In the genomic region with DNA sequence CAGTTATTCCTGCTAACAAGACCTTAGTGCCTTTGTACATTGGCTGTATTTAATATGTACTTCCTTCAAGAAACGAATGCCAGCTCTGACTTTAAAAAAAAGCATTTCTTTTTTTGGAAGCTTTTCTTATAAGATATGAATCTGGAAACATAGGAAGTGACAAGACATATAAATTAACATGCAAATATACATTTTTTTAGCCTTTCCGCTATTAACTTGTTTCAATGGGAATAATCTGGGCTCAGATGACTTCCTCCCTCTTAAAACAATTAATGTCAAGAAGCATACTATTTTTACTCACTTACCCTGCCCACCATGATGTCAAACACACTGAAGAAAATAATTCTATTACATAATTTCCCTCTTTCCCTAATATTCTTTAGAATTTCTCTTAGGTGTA, we compare ENCODE assay signal across 8 cellular contexts. TPM values are rescaled to one million over a fixed set of nuclear protein-coding genes. Genes with fewer than 3 reads are reported as not detected.
A peak's percentile ranks its signal among the peaks of the same experiment; 100 is the strongest.
DNase-seq lines count a peak whose midpoint lies in the region; ATAC-seq, FAIRE-seq and TF ChIP-seq lines count a peak whose summit lies in the region.

No MANE protein-coding gene starts in this region.

- no peaks in the 10 kb centered on the region for H3K9me3 ChIP-seq in thyroid gland

- WGBS in thyroid gland, 2 donors = 35 to 50% methylated on average over 2 of the region's 2 CpGs

- H3K27me3 Mint-ChIP-seq in activated naive CD4-positive, alpha-beta T cell treated with anti-CD3 and anti-CD28 coated beads for 36 hours (ENCODE audit: low read depth) = no peaks in the 10 kb centered on the region
- H3K27me3 Mint-ChIP-seq in activated T-helper 1 cell treated with anti-CD3 and anti-CD28 coated beads, Interleukin-12 subunit alpha, Interleukin-12 subunit beta, Interleukin-2, Interleukin-4 antibody, amounts not matched to agents 30 ng/mL and 10 ng/mL and 1 ng/mL, durations not matched to agents 14 hours and 24 hours and 36 hours (ENCODE audit: insufficient read depth) = no peaks in the 10 kb centered on the region

- CTCF ChIA-PET in activated naive CD4-positive, alpha-beta T cell treated with anti-CD3 and anti-CD28 coated beads for 36 hours (lab: Charles Lee) = interaction anchor here (0.6 kb wide), 2 partner anchors 13 to 388 kb away, joined by 3 to 4 read pairs; no protein-coding TSS in a partner anchor

- TF ChIP-seq CTCF in thyroid gland (IDR thresholded peaks at IDR 0.05) = no peak

- peak overlapping the region; percentile 74 for H3K4me3 Mint-ChIP-seq in activated naive CD4-positive, alpha-beta T cell treated with anti-CD3 and anti-CD28 coated beads for 36 hours
- H3K4me3 Mint-ChIP-seq in activated T-helper 1 cell treated with anti-CD3 and anti-CD28 coated beads, Interleukin-12 subunit alpha, Interleukin-12 subunit beta, Interleukin-2, Interleukin-4 antibody, amounts not matched to agents 30 ng/mL and 10 ng/mL and 1 ng/mL, durations not matched to agents 14 hours and 24 hours and 36 hours = peak overlapping the region; percentile 85

- H3K27ac Mint-ChIP-seq in activated naive CD4-positive, alpha-beta T cell treated with anti-CD3 and anti-CD28 coated beads for 36 hours = peak overlapping the region; percentile 71
- H3K27ac Mint-ChIP-seq in activated T-helper 1 cell treated with anti-CD3 and anti-CD28 coated beads, Interleukin-12 subunit alpha, Interleukin-12 subunit beta, Interleukin-2, Interleukin-4 antibody, amounts not matched to agents 30 ng/mL and 10 ng/mL and 1 ng/mL, durations not matched to agents 14 hours and 24 hours and 36 hours = peak overlapping the region; percentile 79

- H3K4me1 ChIP-seq in thyroid gland = peaks cover 9 to 12% of the 10 kb centered on the region in 2 donors

- H3K9me3 Mint-ChIP-seq in activated naive CD4-positive, alpha-beta T cell treated with anti-CD3 and anti-CD28 coated beads for 36 hours = no peaks in the 10 kb centered on the region
- H3K9me3 Mint-ChIP-seq in activated T-helper 1 cell treated with anti-CD3 and anti-CD28 coated beads, Interleukin-12 subunit alpha, Interleukin-12 subunit beta, Interleukin-2, Interleukin-4 antibody, amounts not matched to agents 30 ng/mL and 10 ng/mL and 1 ng/mL, durations not matched to agents 14 hours and 24 hours and 36 hours = no peaks in the 10 kb centered on the region

- H3K27ac ChIP-seq in thyroid gland = peak overlapping the region in 1 of 3 donors; percentile 92

- no peak for TF ChIP-seq POLR2A in thyroid gland (IDR thresholded peaks at IDR 0.05)

- peaks cover 65% of the 10 kb centered on the region for H3K4me1 Mint-ChIP-seq in activated naive CD4-positive, alpha-beta T cell treated with anti-CD3 and anti-CD28 coated beads for 36 hours (ENCODE audit: low read depth)
- H3K4me1 Mint-ChIP-seq in activated T-helper 1 cell treated with anti-CD3 and anti-CD28 coated beads, Interleukin-12 subunit alpha, Interleukin-12 subunit beta, Interleukin-2, Interleukin-4 antibody, amounts not matched to agents 30 ng/mL and 10 ng/mL and 1 ng/mL, durations not matched to agents 14 hours and 24 hours and 36 hours (ENCODE audit: low read depth) = peaks cover 77% of the 10 kb centered on the region

- H3K4me3 ChIP-seq in thyroid gland (replicated peaks in 1 of 3) = peak overlapping the region in 2 of 3 donors; percentile 49 to 69

- H3K27me3 ChIP-seq in thyroid gland = no peaks in the 10 kb centered on the region

- intact Hi-C loops in activated naive CD4-positive, alpha-beta T cell treated with anti-CD3 and anti-CD28 coated beads for 36 hours (cut with micrococcal nuclease) = loop anchor here (10.0 kb wide), 1 partner anchor 911 kb away; no protein-coding TSS in a partner anchor
- intact Hi-C loops in activated T-helper 1 cell treated with anti-CD3 and anti-CD28 coated beads, Interleukin-12 subunit alpha, Interleukin-12 subunit beta, Interleukin-2, Interleukin-4 antibody, amounts not matched to agents 30 ng/mL and 10 ng/mL and 1 ng/mL, durations not matched to agents 14 hours and 24 hours and 36 hours (cut with micrococcal nuclease) = loop anchor here (10.0 kb wide), 4 partner anchors 629 to 1401 kb away; partner anchors contain the start of gene ASPM
- intact Hi-C loops in thyroid gland (cut with DNase I) = no loop called here

- H3K36me3 ChIP-seq in thyroid gland = no peaks in the 10 kb centered on the region

- ATAC-seq in HG02588 (IDR thresholded peaks at IDR 0.05; ENCODE audit: unreplicated experiment) = no peak

- FAIRE-seq in islet of Langerhans (lab: Jason Lieb, UNC) = peak; percentile 43

- H3K36me3 Mint-ChIP-seq in activated naive CD4-positive, alpha-beta T cell treated with anti-CD3 and anti-CD28 coated beads for 36 hours (ENCODE audit: low read depth) = no peaks in the 10 kb centered on the region
- peaks cover 13% of the 10 kb centered on the region for H3K36me3 Mint-ChIP-seq in activated T-helper 1 cell treated with anti-CD3 and anti-CD28 coated beads, Interleukin-12 subunit alpha, Interleukin-12 subunit beta, Interleukin-2, Interleukin-4 antibody, amounts not matched to agents 30 ng/mL and 10 ng/mL and 1 ng/mL, durations not matched to agents 14 hours and 24 hours and 36 hours (ENCODE audit: low read depth)

- DNase-seq in activated naive CD4-positive, alpha-beta T cell treated with anti-CD3 and anti-CD28 coated beads for 36 hours = no peak
- no peak for DNase-seq in activated naive CD4-positive, alpha-beta T cell treated with anti-CD3 and anti-CD28 coated beads, Interleukin-2, amount 50 U/mL, for 16 hours
- no peak for DNase-seq in activated T-helper 1 cell treated with anti-CD3 and anti-CD28 coated beads, Interleukin-12 subunit alpha, Interleukin-12 subunit beta, Interleukin-2, Interleukin-4 antibody, amounts not matched to agents 30 ng/mL and 10 ng/mL and 1 ng/mL, durations not matched to agents 14 hours and 24 hours and 36 hours (ENCODE audit: low spot score)
- DNase-seq in thyroid gland (no peak), COR-L47 (lab: John Stamatoyannopoulos, UW) (no peak), middle frontal gyrus (ENCODE audit: extremely low spot score, low spot score) (no peak)

RNA-seq across cellular contexts. Expression of gene DENND1B, which starts 1.4 kb away (rescaled TPM):
- total RNA-seq in activated naive CD4-positive, alpha-beta T cell treated with anti-CD3 and anti-CD28 coated beads for 36 hours = 1 to 10 TPM; 8.9 to 9.7 TPM
- total RNA-seq in activated T-helper 1 cell treated with anti-CD3 and anti-CD28 coated beads, Interleukin-12 subunit alpha, Interleukin-12 subunit beta, Interleukin-2, Interleukin-4 antibody, amounts not matched to agents 30 ng/mL and 10 ng/mL and 1 ng/mL, durations not matched to agents 14 hours and 24 hours and 36 hours = 15.3 and 16.5 TPM in 2 replicates
- total RNA-seq in thyroid gland = 10 to 100 TPM; 17.5 to 32.3 (median 27.8) TPM
